In the genomic region with DNA sequence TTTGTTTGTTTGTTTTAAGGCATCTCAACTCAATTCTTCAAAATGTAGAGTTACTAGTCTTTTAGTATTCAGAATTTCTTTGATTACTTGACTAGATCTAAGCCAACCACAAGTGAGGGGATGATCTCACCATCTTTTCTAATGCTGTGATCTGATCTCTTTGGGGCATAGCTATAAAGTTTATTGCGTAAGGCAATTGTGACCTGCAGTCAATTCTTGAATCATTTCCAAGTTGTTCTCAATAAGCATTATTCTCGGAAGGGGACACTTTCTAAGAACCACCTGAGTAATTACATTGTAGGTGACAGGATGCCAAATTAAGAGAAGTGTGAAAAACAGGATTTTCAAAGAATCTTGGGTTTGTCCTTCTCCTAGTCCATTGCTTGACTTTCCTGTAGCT, we compare ENCODE assay signal across 23 cellular contexts. TPM values are rescaled to one million over a fixed set of nuclear protein-coding genes. Genes with fewer than 3 reads are reported as not detected.
"Had no signal": no experiment of that assay in that cellular context is flagged by ENCODE, and none has a peak within 500 bp of the region (broad histone marks: within the 10 kb centered on the region; RNA-seq: fewer than 3 reads in every experiment).

No MANE protein-coding gene starts in this region.

- H3K4me2 ChIP-seq: neural progenitor cell, smooth muscle cell had no signal

- H2AFZ ChIP-seq: neural progenitor cell had no signal

- H3K36me3 Mint-ChIP-seq: memory B cell; natural killer cell treated with Interleukin-12 subunit alpha and Interleukin-12 subunit beta and Interleukin-15 and Interleukin-18, amount 100 ng/mL, for 72 hours had no signal

- H3K4me1 Mint-ChIP-seq: endodermal cell, memory B cell, mesothelial cell of epicardium, neural progenitor cell had no signal

- ATAC-seq: foreskin keratinocyte; left cardiac atrium; lower lobe of right lung; natural killer cell treated with Interleukin-12 subunit alpha and Interleukin-12 subunit beta and Interleukin-15 and Interleukin-18, amount 100 ng/mL, for 72 hours; upper lobe of right lung had no signal

- H3K4me1 ChIP-seq: foreskin keratinocyte, left ventricle myocardium inferior, lower lobe of right lung, neural progenitor cell, right atrium auricular region, testis, tibial nerve, upper lobe of right lung had no signal

- H3K36me3 ChIP-seq: neural progenitor cell, ovary had no signal

- H3K9ac ChIP-seq: neural progenitor cell had no signal

- H3K9me3 Mint-ChIP-seq: endodermal cell; memory B cell; mesothelial cell of epicardium; natural killer cell treated with Interleukin-12 subunit alpha and Interleukin-12 subunit beta and Interleukin-15 and Interleukin-18, amount 100 ng/mL, for 72 hours; neural progenitor cell had no signal

- H3K27me3 ChIP-seq: neural progenitor cell, ovary, right atrium auricular region, testis, tibial nerve, upper lobe of right lung had no signal

- FAIRE-seq: endothelial cell of umbilical vein, kidney had no signal

- H3K27ac Mint-ChIP-seq: endodermal cell; memory B cell; mesothelial cell of epicardium; natural killer cell treated with Interleukin-12 subunit alpha and Interleukin-12 subunit beta and Interleukin-15 and Interleukin-18, amount 100 ng/mL, for 72 hours; neural progenitor cell had no signal

- H3K27ac ChIP-seq: coronary artery, foreskin keratinocyte, left ventricle myocardium inferior, lower lobe of right lung, neural progenitor cell, ovary, right atrium auricular region, testis, upper lobe of right lung had no signal

- DNase-seq: effector CD4-positive, alpha-beta T cell; endodermal cell; erythroblast; foreskin keratinocyte; kidney; left cardiac atrium; left ventricle myocardium inferior; lower lobe of right lung; nucleus accumbens; ovary; stimulated activated CD4-positive, alpha-beta T cell treated with anti-CD3 and anti-CD28 coated beads, Interleukin-2, amount 100 ng/mL, for 48 hours; stimulated activated naive CD4-positive, alpha-beta T cell treated with Interleukin-2 at 50 U/mL for 16 hours; testis; upper lobe of right lung had no signal

- H3K4me3 ChIP-seq: coronary artery, left ventricle myocardium inferior, lower lobe of right lung, neural progenitor cell, ovary, right atrium auricular region, smooth muscle cell, testis, tibial nerve, upper lobe of right lung had no signal

- H3K4me3 Mint-ChIP-seq: endodermal cell; memory B cell; mesothelial cell of epicardium; natural killer cell treated with Interleukin-12 subunit alpha and Interleukin-12 subunit beta and Interleukin-15 and Interleukin-18, amount 100 ng/mL, for 72 hours; neural progenitor cell had no signal

- H3K9me3 ChIP-seq: lower lobe of right lung, ovary, right atrium auricular region, testis, upper lobe of right lung had no signal

RNA-seq across cellular contexts. Expression of gene DACT1, which starts 13.1 kb away (rescaled TPM):
- total RNA-seq: natural killer cell treated with Interleukin-12 subunit alpha and Interleukin-12 subunit beta and Interleukin-15 and Interleukin-18, amount 100 ng/mL, for 72 hours had no signal
